ENCODE assay signal across 20 cellular contexts in genomic region chr14:96623676-96624484, GRCh38.
DNase-seq lines count a peak whose midpoint lies in the region; ATAC-seq, FAIRE-seq and TF ChIP-seq lines count a peak whose summit lies in the region.
"Had no signal": no experiment of that assay in that cellular context is flagged by ENCODE, and none has a peak within 500 bp of the region (broad histone marks: within the 10 kb centered on the region; RNA-seq: fewer than 3 reads in every experiment).

No MANE protein-coding gene starts in this region.

- H3K9ac ChIP-seq in neuronal stem cell (ENCODE audit: low read depth, low read length, poor library complexity): no peak overlapping the region

- no peaks in the 10 kb centered on the region for H3F3A ChIP-seq in GM23338 (replicated peaks; ENCODE audit: low read depth)

- H3K27me3 Mint-ChIP-seq in GM23338 (ENCODE audit: insufficient read depth, low read depth, poor library complexity) (no peaks in the 10 kb centered on the region), glutamatergic neuron (ENCODE audit: unreplicated experiment) (peaks cover 2% of the 10 kb centered on the region)

- H2BK15ac ChIP-seq in neuronal stem cell (ENCODE audit: low read length): no peak overlapping the region

- no peak overlapping the region for H3K4ac ChIP-seq in neuronal stem cell (ENCODE audit: low read length)

- H4K91ac ChIP-seq in neuronal stem cell (ENCODE audit: low read depth, low read length, poor library complexity): no peak overlapping the region

- no peaks in the 10 kb centered on the region for H3K36me3 ChIP-seq in GM23338 (ENCODE audit: insufficient read depth)
- H3K36me3 ChIP-seq in RWPE2 (ENCODE audit: low read depth): no peaks in the 10 kb centered on the region
- H3K36me3 ChIP-seq in neuronal stem cell (replicated peaks in 1 of 2; ENCODE audit: control insufficient read depth in 2 of 2, insufficient read depth in 2 of 2, low read length in 2 of 2): no peaks in the 10 kb centered on the region

- no peaks in the 10 kb centered on the region for H3K79me2 ChIP-seq in GM23338 (replicated peaks; ENCODE audit: insufficient read depth)

- no peak overlapping the region for H3K14ac ChIP-seq in neuronal stem cell (ENCODE audit: low read length)

- H3K79me1 ChIP-seq in neuronal stem cell (ENCODE audit: low read depth, low read length): no peaks in the 10 kb centered on the region

- DNase-seq in GM23338 (ENCODE audit: low spot score) (no peak), RWPE2 (ENCODE audit: low spot score) (peak; percentile 60), glutamatergic neuron (no peak), neuronal stem cell (ENCODE audit: low spot score) (no peak), HTR-8/SVneo (ENCODE audit: insufficient read length, low spot score) (no peak)
- DNase-seq in activated CD4-positive, alpha-beta T cell treated with anti-CD3 and anti-CD28 coated beads for 4 hours: no peak
- no peak for DNase-seq in activated naive CD4-positive, alpha-beta T cell treated with Interleukin-2 at 50 U/mL for 16 hours
- DNase-seq: CD4-positive, CD25-positive, alpha-beta regulatory T cell; COR-L47; DMS79; HCEC 1CT; IMR-90; NCI-H1105; NCI-H146; NCI-H2029; NCI-H2227 treated with DMSO at 0.1 percent for 48 hours; NCI-H510A; Right ventricle myocardium superior had no signal

- H3K4me2 ChIP-seq in GM23338: no peak overlapping the region
- no peak overlapping the region for H3K4me2 ChIP-seq in neuronal stem cell (ENCODE audit: insufficient read depth, low read length, poor library complexity, severe bottlenecking)

- FAIRE-seq in HTR-8/SVneo (lab: Jason Lieb, UNC): no peak
- FAIRE-seq: RCC 7860 had no signal

- H2BK120ac ChIP-seq in neuronal stem cell (ENCODE audit: low read depth, low read length): peak overlapping the region; percentile 13

- H3K4me3 ChIP-seq in GM23338 (no peak overlapping the region), RWPE2 (ENCODE audit: severe bottlenecking) (no peak overlapping the region), neuronal stem cell (ENCODE audit: low read length in 2 of 2) (no peak overlapping the region)

- ATAC-seq in GM23338 (no peak; the same call in 2 of the 3 replicates), RWPE2 (ENCODE audit: low read depth) (no peak), HG02759 (IDR thresholded peaks at IDR 0.05; ENCODE audit: unreplicated experiment) (no peak)

- H2BK5ac ChIP-seq in neuronal stem cell (ENCODE audit: low read length): no peak overlapping the region

- H2BK12ac ChIP-seq in neuronal stem cell (ENCODE audit: low read length): no peak overlapping the region

- H3K9me3 ChIP-seq in RWPE2 (ENCODE audit: severe bottlenecking): no peaks in the 10 kb centered on the region
- H3K9me3 ChIP-seq in neuronal stem cell (replicated peaks in 1 of 2; ENCODE audit: control insufficient read depth in 2 of 2, insufficient read depth in 1 of 2, low read depth in 1 of 2, low read length in 2 of 2): no peaks in the 10 kb centered on the region

- no peak overlapping the region for H3K18ac ChIP-seq in neuronal stem cell (ENCODE audit: low read length)

- no peaks in the 10 kb centered on the region for H3K36me3 Mint-ChIP-seq in GM23338 (ENCODE audit: low read depth)
- H3K36me3 Mint-ChIP-seq in glutamatergic neuron (ENCODE audit: unreplicated experiment): no peaks in the 10 kb centered on the region
- H3K36me3 Mint-ChIP-seq: CD4-positive, CD25-positive, alpha-beta regulatory T cell had no signal

- no peaks in the 10 kb centered on the region for H3K27me3 ChIP-seq in GM23338 (ENCODE audit: insufficient read depth)
- peaks cover 38% of the 10 kb centered on the region for H3K27me3 ChIP-seq in RWPE2 (ENCODE audit: insufficient read depth, poor library complexity, severe bottlenecking)
- H3K27me3 ChIP-seq in neuronal stem cell (ENCODE audit: control insufficient read depth in 3 of 3, insufficient read depth in 3 of 3, low read depth in 1 of 3, low read length in 3 of 3): peaks cover 0 to 48% (median 0%) of the 10 kb centered on the region in 3 experiments

- H3K27ac Mint-ChIP-seq in GM23338 (no peak overlapping the region), glutamatergic neuron (ENCODE audit: unreplicated experiment) (peak overlapping the region; percentile 50)
- H3K27ac Mint-ChIP-seq: CD4-positive, CD25-positive, alpha-beta regulatory T cell had no signal

- H2AFZ ChIP-seq in GM23338 (peak overlapping the region; percentile 92), neuronal stem cell (ENCODE audit: low read length) (peak overlapping the region; percentile 29)

- H3K4me1 Mint-ChIP-seq in GM23338: peaks cover 4% of the 10 kb centered on the region
- H3K4me1 Mint-ChIP-seq in glutamatergic neuron (ENCODE audit: low read depth, unreplicated experiment): peaks cover 14% of the 10 kb centered on the region
- H3K4me1 Mint-ChIP-seq: CD4-positive, CD25-positive, alpha-beta regulatory T cell had no signal

- H3K4me3 Mint-ChIP-seq in GM23338 (no peak overlapping the region), glutamatergic neuron (ENCODE audit: unreplicated experiment) (no peak overlapping the region)
- H3K4me3 Mint-ChIP-seq: CD4-positive, CD25-positive, alpha-beta regulatory T cell had no signal

- WGBS in neuronal stem cell (ENCODE audit: extremely low coverage in 2 of 2, insufficient read length in 2 of 2, insufficient replicate concordance in 1 of 2), 2 donors: no CpG with 5 or more reads among the region's 34 CpGs

- H3K9me2 ChIP-seq in GM23338 (ENCODE audit: insufficient read depth): 0 out of 2 replicates have a peak, but pooled peaks cover 7% of the 10 kb centered on the region

- H3K4me1 ChIP-seq in GM23338 (ENCODE audit: insufficient read depth) (no peaks in the 10 kb centered on the region), RWPE2 (ENCODE audit: insufficient read depth, poor library complexity, severe bottlenecking) (no peaks in the 10 kb centered on the region), neuronal stem cell (ENCODE audit: control insufficient read depth in 2 of 2, insufficient read depth in 1 of 2, low read depth in 1 of 2, low read length in 2 of 2) (peaks cover 0 to 3% of the 10 kb centered on the region in 2 donors)

- H4K8ac ChIP-seq in neuronal stem cell (ENCODE audit: low read depth, low read length): no peak overlapping the region

- H3K27ac ChIP-seq in GM23338 (ENCODE audit: low read depth) (no peak overlapping the region), RWPE2 (ENCODE audit: poor library complexity, severe bottlenecking) (no peak overlapping the region), neuronal stem cell (replicated peaks; ENCODE audit: low read length) (no peak overlapping the region)

- no peaks in the 10 kb centered on the region for H4K20me1 ChIP-seq in GM23338 (replicated peaks; ENCODE audit: insufficient read depth)

- H3K9me3 Mint-ChIP-seq in GM23338 (no peaks in the 10 kb centered on the region), glutamatergic neuron (ENCODE audit: unreplicated experiment) (peaks cover 2% of the 10 kb centered on the region)

- peak overlapping the region; percentile 2 for H2AK5ac ChIP-seq in neuronal stem cell (ENCODE audit: low read depth, low read length)

- TF ChIP-seq CTCF in GM23338 (conservative IDR thresholded peaks at IDR 0.05; ENCODE audit: low read depth in 2 of 2): no peak
- no peak for TF ChIP-seq CTCF in RWPE2 (IDR thresholded peaks at IDR 0.05; ENCODE audit: poor library complexity, severe bottlenecking)
- TF ChIP-seq CTCF in glutamatergic neuron (IDR thresholded peaks at IDR 0.05; ENCODE audit: partially characterized antibody, unreplicated experiment): no peak

- no peak overlapping the region for H3K23ac ChIP-seq in neuronal stem cell (ENCODE audit: low read depth, low read length, poor library complexity)
